ENCODE assay signal across 19 cellular contexts in genomic region chr2:26730950-26731349, GRCh38. TPM values are rescaled to one million over a fixed set of nuclear protein-coding genes. Genes with fewer than 3 reads are reported as not detected.
DNase-seq lines count a peak whose midpoint lies in the region; ATAC-seq, FAIRE-seq and TF ChIP-seq lines count a peak whose summit lies in the region.
"Had no signal": no experiment of that assay in that cellular context is flagged by ENCODE, and none has a peak within 500 bp of the region (broad histone marks: within the 10 kb centered on the region; RNA-seq: fewer than 3 reads in every experiment).

No MANE protein-coding gene starts in this region.

- no peaks in the 10 kb centered on the region for H3K36me3 Mint-ChIP-seq in CD14-positive monocyte
- H3K36me3 Mint-ChIP-seq: CD8-positive, alpha-beta T cell; IgD-negative memory B cell had no signal

- H3K27me3 ChIP-seq in liver (ENCODE audit: control insufficient read depth in 4 of 4, insufficient read depth in 4 of 4, low read length in 3 of 4) (peaks cover 0 to 3% (median 0%) of the 10 kb centered on the region in 4 donors), HepG2 (ENCODE audit: control insufficient read depth in 1 of 2, insufficient read depth in 2 of 2, low read length in 2 of 2) (peaks cover 6 to 29% of the 10 kb centered on the region in 2 experiments; a peak in 3 of 5 replicates), small intestine (ENCODE audit: control insufficient read depth in 2 of 2, insufficient read depth in 2 of 2, low read length in 2 of 2) (no peaks in the 10 kb centered on the region)

- DNase-seq in HepG2 (ENCODE audit: low spot score), result no peak
- no peak for DNase-seq in left colon
- peak; percentile 64 for DNase-seq in small intestine
- DNase-seq in NCI-H2196 (lab: John Stamatoyannopoulos, UW; ENCODE audit: unreplicated experiment), result no peak
- DNase-seq in NCI-H774 (lab: John Stamatoyannopoulos, UW), result no peak
- no peak for DNase-seq in CD14-positive monocyte (ENCODE audit: low spot score)
- DNase-seq: Calu3; CD8-positive, alpha-beta T cell; DMS79 treated with DMSO at 0.1 percent for 48 hours; GOT3; H7 had no signal

- H3K27ac ChIP-seq in liver (ENCODE audit: low read depth in 1 of 2, low read length in 2 of 2), result no peak overlapping the region
- H3K27ac ChIP-seq in HepG2 (ENCODE audit: extremely low read length, insufficient read depth, low read length), result no peak overlapping the region
- H3K27ac ChIP-seq in small intestine (ENCODE audit: low read depth in 1 of 2, low read length in 1 of 2), result no peak overlapping the region
- H3K27ac ChIP-seq: 22Rv1, BLaER1 had no signal

- H3K9me3 Mint-ChIP-seq in CD14-positive monocyte, result peaks cover 0 to 5% (median 0%) of the 10 kb centered on the region in 7 donors
- H3K9me3 Mint-ChIP-seq: CD8-positive, alpha-beta T cell; IgD-negative memory B cell had no signal

- intact Hi-C loops in HepG2 (cut with micrococcal nuclease; ENCODE audit: unreplicated experiment), result no loop called here
- intact Hi-C loops in left colon (cut with DNase I, micrococcal nuclease), result no loop called here
- intact Hi-C loops in CD14-positive monocyte (cut with micrococcal nuclease), result no loop called here

- H3K4me2 ChIP-seq in HepG2 (ENCODE audit: low read depth, low read length), result no peak overlapping the region
- H3K4me2 ChIP-seq: BLaER1 had no signal

- H2AFZ ChIP-seq in HepG2 (ENCODE audit: low read length), result no peak overlapping the region

- POLR2A ChIA-PET in HepG2 (lab: Yijun Ruan, JAX), result no interaction called here

- TF ChIP-seq RAD21 in liver (IDR thresholded peaks at IDR 0.05) (no peak), HepG2 (CRISPR knock-in tag; IDR thresholded peaks at IDR 0.05) (no peak)

- 61% methylated on average over 10 of the region's 10 CpGs for WGBS in liver
- 61% methylated on average over 5 of the region's 10 CpGs for WGBS in HepG2 (ENCODE audit: low lambda C conversion rate)
- WGBS in small intestine, 3 donors, result 16 to 57% (median 42%) methylated on average over 10 of the region's 10 CpGs

- TF ChIP-seq CTCF in liver (IDR thresholded peaks at IDR 0.05; ENCODE audit: low read depth, low read length, missing input control) (no peak), HepG2 (CRISPR knock-in tag; IDR thresholded peaks at IDR 0.05) (no peak), CD14-positive monocyte (IDR thresholded peaks at IDR 0.05) (no peak)

- no peak for FAIRE-seq in HepG2 (lab: Jason Lieb, UNC)
- no peak for FAIRE-seq in small intestine (lab: Jason Lieb, UNC)
- FAIRE-seq: GM12878, HTR-8/SVneo had no signal

- no TSS peak for BruUV-seq in HepG2 (replicated peaks; lab: Mats Ljungman, UMichigan)

- H3K27me3 Mint-ChIP-seq in CD14-positive monocyte (ENCODE audit: low read depth in 3 of 3), result peaks cover 15 to 30% (median 27%) of the 10 kb centered on the region in 3 donors

- H3K9ac ChIP-seq in liver (ENCODE audit: low read depth in 1 of 2, low read length in 2 of 2), result no peak overlapping the region
- H3K9ac ChIP-seq in HepG2 (ENCODE audit: insufficient read depth, low read depth, low read length), result no peak overlapping the region
- H3K9ac ChIP-seq: BLaER1 had no signal

- TF ChIP-seq EP300 in HepG2 (IDR thresholded peaks at IDR 0.05; ENCODE audit: low read depth in 2 of 2, low read length in 2 of 2) (no peak), HepG2 (CRISPR knock-in tag; IDR thresholded peaks at IDR 0.05; ENCODE audit: borderline replicate concordance) (no peak)

- H3K36me3 ChIP-seq in liver (ENCODE audit: control insufficient read depth in 4 of 4, insufficient read depth in 3 of 4, low read depth in 1 of 4, low read length in 3 of 4) (no peaks in the 10 kb centered on the region), HepG2 (replicated peaks in 1 of 2; ENCODE audit: control insufficient read depth in 1 of 2, insufficient read depth in 2 of 2, low read length in 2 of 2) (no peaks in the 10 kb centered on the region), small intestine (ENCODE audit: control insufficient read depth in 2 of 2, insufficient read depth in 2 of 2, low read length in 2 of 2) (no peaks in the 10 kb centered on the region)
- H3K36me3 ChIP-seq: BLaER1 had no signal

- H3K79me2 ChIP-seq in HepG2 (ENCODE audit: insufficient read depth, low read length), result no peaks in the 10 kb centered on the region

- H3K4me3 ChIP-seq in liver (ENCODE audit: low read depth in 1 of 3, low read length in 3 of 3) (no peak overlapping the region), HepG2 (replicated peaks in 1 of 3; ENCODE audit: insufficient read depth in 1 of 3, low read depth in 2 of 3, low read length in 3 of 3) (no peak overlapping the region), small intestine (ENCODE audit: low read depth in 1 of 2, low read length in 2 of 2) (no peak overlapping the region)
- H3K4me3 ChIP-seq: BLaER1, GM12878 had no signal

- H4K20me1 ChIP-seq in HepG2 (ENCODE audit: insufficient read depth, low read length), result no peaks in the 10 kb centered on the region
- H4K20me1 ChIP-seq: BLaER1 had no signal

- H3K9me3 ChIP-seq in liver (ENCODE audit: control insufficient read depth in 4 of 4, low read length in 3 of 4) (no peaks in the 10 kb centered on the region), HepG2 (ENCODE audit: low read length) (no peaks in the 10 kb centered on the region), small intestine (ENCODE audit: control insufficient read depth, low read depth) (no peaks in the 10 kb centered on the region)
- H3K9me3 ChIP-seq: BLaER1 had no signal

- no peak for ATAC-seq in HepG2
- peak; percentile 34 for ATAC-seq in left colon
- ATAC-seq: CD8-positive, alpha-beta T cell; GM12878; HCT116 had no signal

- H3K4me3 Mint-ChIP-seq in CD14-positive monocyte, result no peak overlapping the region
- H3K4me3 Mint-ChIP-seq: CD8-positive, alpha-beta T cell; IgD-negative memory B cell had no signal

- H3K27ac Mint-ChIP-seq in CD14-positive monocyte, result no peak overlapping the region
- H3K27ac Mint-ChIP-seq: CD8-positive, alpha-beta T cell; IgD-negative memory B cell had no signal

- H3K4me1 ChIP-seq in liver (ENCODE audit: control insufficient read depth in 4 of 4, insufficient read depth in 4 of 4, low read length in 3 of 4) (peaks cover 3 to 10% (median 6%) of the 10 kb centered on the region in 4 donors), HepG2 (ENCODE audit: insufficient read depth, low read length) (peaks cover 12% of the 10 kb centered on the region), small intestine (ENCODE audit: control insufficient read depth in 2 of 2, insufficient read depth in 1 of 2, low read depth in 1 of 2, low read length in 1 of 2) (peaks cover 0 to 2% of the 10 kb centered on the region in 2 donors)

- no peaks in the 10 kb centered on the region for H3K4me1 Mint-ChIP-seq in CD14-positive monocyte
- H3K4me1 Mint-ChIP-seq: IgD-negative memory B cell had no signal

- no peak for TF ChIP-seq POLR2A in HepG2 (IDR thresholded peaks at IDR 0.05; ENCODE audit: insufficient read depth in 1 of 2, low read depth in 2 of 2, low read length in 2 of 2)

- in situ Hi-C loops in HepG2 (cut with HindIII; ENCODE audit: extremely low pct_ligation_motif_present, low pct_unique_long_range_greater_than_20kb), result no loop called here

- CTCF ChIA-PET in HepG2 (lab: Yijun Ruan, JAX; ENCODE audit: low intra/inter-chr PET ratio, low total read pairs), result no interaction called here

RNA-seq across cellular contexts. Expression of gene SLC35F6, which starts 33.1 kb away (rescaled TPM):
- total RNA-seq in liver (10 to 100 TPM; 11.4 to 30.7 TPM), HepG2 (2016; rRNA removed; fragmentation: Illumina TruSeq; extraction: Trizol) (11.8 and 21.2 TPM in 2 replicates), left colon (10 to 100 TPM; 29.6 to 32.1 TPM)
- polyA plus RNA-seq in liver (10 to 100 TPM; 18.3 to 19.8 TPM), HepG2 (2011; rRNA removed) (15.2 and 19.2 TPM in 2 replicates), small intestine (10 to 100 TPM in 1 of 3 donors, 1 to 10 TPM in 2; 5.8 to 21.3 (median 8.6) TPM), CD14-positive monocyte (10 to 100 TPM; 11.3 to 15.1 TPM)
- total RNA-seq in HepG2 (2016; cell fraction: cytosol; rRNA removed; fragmentation: Illumina TruSeq; extraction: Trizol; ENCODE audit: low read depth), result 3.5 and 3.7 TPM in 2 replicates
- 9.9 and 20.3 TPM in 2 replicates for total RNA-seq in HepG2 (2016; cell fraction: insoluble cytoplasmic fraction; rRNA removed; fragmentation: Illumina TruSeq; extraction: Trizol)
- 14.2 and 15.5 TPM in 2 replicates for total RNA-seq in HepG2 (2016; cell fraction: membrane; rRNA removed; fragmentation: Illumina TruSeq; extraction: Trizol)
- total RNA-seq in HepG2 (2016; cell fraction: nucleus; rRNA removed; fragmentation: Illumina TruSeq; extraction: Trizol), result 19.3 and 24.0 TPM in 2 replicates
- polyA plus RNA-seq in HepG2 (2011; cell fraction: cytosol; rRNA removed), result 16.7 and 16.8 TPM in 2 replicates
- polyA plus RNA-seq in HepG2 (2011; cell fraction: nucleus; rRNA removed), result 12.0 and 12.7 TPM in 2 replicates
- polyA plus RNA-seq in HepG2 (2012), result 7.1 and 9.5 TPM in 2 replicates
- 2.7 and 3.6 TPM in 2 replicates for polyA plus RNA-seq in HepG2 (2016; cell fraction: cytosol; fragmentation: Illumina TruSeq; extraction: Trizol; ENCODE audit: low read depth)
- 7.6 and 11.6 TPM in 2 replicates for polyA plus RNA-seq in HepG2 (2016; cell fraction: insoluble cytoplasmic fraction; fragmentation: Illumina TruSeq; extraction: Trizol; ENCODE audit: low read depth)
- polyA plus RNA-seq in HepG2 (2016; cell fraction: membrane; fragmentation: Illumina TruSeq; extraction: Trizol; ENCODE audit: low read depth), result 8.6 and 8.7 TPM in 2 replicates
- 26.2 and 26.3 TPM in 2 replicates for polyA plus RNA-seq in HepG2 (2016; cell fraction: nucleus; fragmentation: Illumina TruSeq; extraction: Trizol; ENCODE audit: insufficient read depth, low read depth)
- 75.6 and 115 TPM in 2 replicates for polyA minus RNA-seq in HepG2 (2011; rRNA and poly(A)+ RNA removed; ENCODE audit: low replicate concordance)
- polyA minus RNA-seq in HepG2 (2011; cell fraction: cytosol; rRNA and poly(A)+ RNA removed), result 19.2 and 22.7 TPM in 2 replicates
- 13.9 and 16.2 TPM in 2 replicates for polyA minus RNA-seq in HepG2 (2011; cell fraction: nucleus; rRNA and poly(A)+ RNA removed)

RNA-seq across cellular contexts. Expression of gene KCNK3, which starts 38.4 kb away (rescaled TPM):
- total RNA-seq in liver (1 to 10 TPM in 1 of 2 donors, not detected in 1; 6.6 TPM), HepG2 (2016; rRNA removed; fragmentation: Illumina TruSeq; extraction: Trizol) (not detected in 2 replicates), left colon (1 to 10 TPM in 1 of 2 donors, under 1 TPM in 1; 0.79 to 1.5 TPM)
- polyA plus RNA-seq in liver (1 to 10 TPM in 1 of 2 donors, under 1 TPM in 1; 0.78 to 2.6 TPM), HepG2 (2011; rRNA removed) (0.03 TPM in 1 of 2 replicates, not detected in the other), small intestine (1 to 10 TPM in 1 of 3 donors, under 1 TPM in 2; 0.22 to 3.3 (median 0.27) TPM), CD14-positive monocyte (not detected)
- total RNA-seq in HepG2 (2016; cell fraction: cytosol; rRNA removed; fragmentation: Illumina TruSeq; extraction: Trizol; ENCODE audit: low read depth), result not detected in 2 replicates
- not detected in 2 replicates for total RNA-seq in HepG2 (2016; cell fraction: insoluble cytoplasmic fraction; rRNA removed; fragmentation: Illumina TruSeq; extraction: Trizol)
- not detected in 2 replicates for total RNA-seq in HepG2 (2016; cell fraction: membrane; rRNA removed; fragmentation: Illumina TruSeq; extraction: Trizol)
- total RNA-seq in HepG2 (2016; cell fraction: nucleus; rRNA removed; fragmentation: Illumina TruSeq; extraction: Trizol), result not detected in 2 replicates
- not detected in 2 replicates for polyA plus RNA-seq in HepG2 (2011; cell fraction: cytosol; rRNA removed)
- not detected in 2 replicates for polyA plus RNA-seq in HepG2 (2011; cell fraction: nucleus; rRNA removed)
- not detected in 2 replicates for polyA plus RNA-seq in HepG2 (2012)
- not detected in 2 replicates for polyA plus RNA-seq in HepG2 (2016; cell fraction: cytosol; fragmentation: Illumina TruSeq; extraction: Trizol; ENCODE audit: low read depth)
- polyA plus RNA-seq in HepG2 (2016; cell fraction: insoluble cytoplasmic fraction; fragmentation: Illumina TruSeq; extraction: Trizol; ENCODE audit: low read depth), result not detected in 2 replicates
- not detected in 2 replicates for polyA plus RNA-seq in HepG2 (2016; cell fraction: membrane; fragmentation: Illumina TruSeq; extraction: Trizol; ENCODE audit: low read depth)
- polyA plus RNA-seq in HepG2 (2016; cell fraction: nucleus; fragmentation: Illumina TruSeq; extraction: Trizol; ENCODE audit: insufficient read depth, low read depth), result not detected in 2 replicates
- 3.7 TPM in 1 of 2 replicates, not detected in the other for polyA minus RNA-seq in HepG2 (2011; rRNA and poly(A)+ RNA removed; ENCODE audit: low replicate concordance)
- not detected in 2 replicates for polyA minus RNA-seq in HepG2 (2011; cell fraction: cytosol; rRNA and poly(A)+ RNA removed)
- not detected in 2 replicates for polyA minus RNA-seq in HepG2 (2011; cell fraction: nucleus; rRNA and poly(A)+ RNA removed)
- total RNA-seq: Calu3; CD8-positive, alpha-beta T cell; G401 had no signal
- polyA plus RNA-seq: GM12878, IgD-negative memory B cell had no signal

RNA-seq across cellular contexts. Expression of gene CENPA, which starts 54.9 kb away (rescaled TPM):
- total RNA-seq in liver (10 to 100 TPM in 1 of 2 donors, not detected in 1; 14.4 TPM), HepG2 (2016; rRNA removed; fragmentation: Illumina TruSeq; extraction: Trizol) (38.5 and 45.8 TPM in 2 replicates), left colon (1 to 10 TPM; 1.5 to 6.5 TPM)
- polyA plus RNA-seq in liver (1 to 10 TPM in 1 of 2 donors, under 1 TPM in 1; 0.17 to 1.2 TPM), HepG2 (2011; rRNA removed) (19.6 and 28.5 TPM in 2 replicates), small intestine (10 to 100 TPM in 1 of 3 donors, 1 to 10 TPM in 2; 1.4 to 11.6 (median 1.6) TPM), CD14-positive monocyte (not detected)
- 27.1 and 37.2 TPM in 2 replicates for total RNA-seq in HepG2 (2016; cell fraction: cytosol; rRNA removed; fragmentation: Illumina TruSeq; extraction: Trizol; ENCODE audit: low read depth)
- 39.2 and 39.7 TPM in 2 replicates for total RNA-seq in HepG2 (2016; cell fraction: insoluble cytoplasmic fraction; rRNA removed; fragmentation: Illumina TruSeq; extraction: Trizol)
- 50.6 and 55.2 TPM in 2 replicates for total RNA-seq in HepG2 (2016; cell fraction: membrane; rRNA removed; fragmentation: Illumina TruSeq; extraction: Trizol)
- 16.6 and 16.9 TPM in 2 replicates for total RNA-seq in HepG2 (2016; cell fraction: nucleus; rRNA removed; fragmentation: Illumina TruSeq; extraction: Trizol)
- 18.7 and 25.1 TPM in 2 replicates for polyA plus RNA-seq in HepG2 (2011; cell fraction: cytosol; rRNA removed)
- polyA plus RNA-seq in HepG2 (2011; cell fraction: nucleus; rRNA removed), result 8.8 and 11.8 TPM in 2 replicates
- 10.6 and 18.8 TPM in 2 replicates for polyA plus RNA-seq in HepG2 (2012)
- 28.0 and 40.7 TPM in 2 replicates for polyA plus RNA-seq in HepG2 (2016; cell fraction: cytosol; fragmentation: Illumina TruSeq; extraction: Trizol; ENCODE audit: low read depth)
- polyA plus RNA-seq in HepG2 (2016; cell fraction: insoluble cytoplasmic fraction; fragmentation: Illumina TruSeq; extraction: Trizol; ENCODE audit: low read depth), result 52.5 and 56.7 TPM in 2 replicates
- 39.4 and 51.0 TPM in 2 replicates for polyA plus RNA-seq in HepG2 (2016; cell fraction: membrane; fragmentation: Illumina TruSeq; extraction: Trizol; ENCODE audit: low read depth)
- polyA plus RNA-seq in HepG2 (2016; cell fraction: nucleus; fragmentation: Illumina TruSeq; extraction: Trizol; ENCODE audit: insufficient read depth, low read depth), result 36.5 and 39.2 TPM in 2 replicates
- polyA minus RNA-seq in HepG2 (2011; rRNA and poly(A)+ RNA removed; ENCODE audit: low replicate concordance), result 18.6 and 61.4 TPM in 2 replicates
- 6.7 and 8.0 TPM in 2 replicates for polyA minus RNA-seq in HepG2 (2011; cell fraction: cytosol; rRNA and poly(A)+ RNA removed)
- 9.1 and 11.3 TPM in 2 replicates for polyA minus RNA-seq in HepG2 (2011; cell fraction: nucleus; rRNA and poly(A)+ RNA removed)
- polyA plus RNA-seq: IgD-negative memory B cell had no signal
